In genomic region chr4:8033067-8033755, GRCh38 we compare ENCODE assay signal across 25 cellular contexts.
DNase-seq lines count a peak whose midpoint lies in the region; ATAC-seq, FAIRE-seq and TF ChIP-seq lines count a peak whose summit lies in the region.
"Had no signal": no experiment of that assay in that cellular context is flagged by ENCODE, and none has a peak within 500 bp of the region (broad histone marks: within the 10 kb centered on the region; RNA-seq: fewer than 3 reads in every experiment).

No MANE protein-coding gene starts in this region.

- peak; percentile 18 for DNase-seq in DMS 273 (lab: John Stamatoyannopoulos, UW; ENCODE audit: unreplicated experiment)
- no peak for DNase-seq in DMS 273 treated with DMSO at 0.1 percent for 48 hours (lab: John Stamatoyannopoulos, UW)
- no peak for DNase-seq in Panc1 (ENCODE audit: low read depth, low spot score)
- no peak for DNase-seq in HepG2 (ENCODE audit: low spot score)
- no peak for DNase-seq in urothelium cell line (ENCODE audit: low spot score)
- DNase-seq in KBM-7 = no peak
- DNase-seq in NAMALWA (ENCODE audit: low spot score) = no peak
- DNase-seq: CD8-positive, alpha-beta memory T cell; DND-41; H7; HFFc6; IMR-90; NCI-H1694; NCI-H2081 treated with DMSO at 0.1 percent for 48 hours; NCI-H446; NCI-H526; OCI-M1; SHP77 treated with DMSO at 0.1 percent for 48 hours; SW 1271; T-helper 17 cell had no signal

- TF ChIP-seq POLR2A in HepG2 (IDR thresholded peaks at IDR 0.05; ENCODE audit: insufficient read depth in 1 of 2, low read depth in 2 of 2, low read length in 2 of 2) = no peak

- CTCF ChIA-PET in Panc1 (lab: Charles Lee) = no interaction called here
- CTCF ChIA-PET in HepG2 (lab: Yijun Ruan, JAX; ENCODE audit: low intra/inter-chr PET ratio, low total read pairs) = no interaction called here

- no peak overlapping the region for H3K4me3 ChIP-seq in BLaER1 treated with 17β-estradiol and CSF1 and Interleukin-3, amounts not matched to agents 10 nM and 100 nM
- no peak overlapping the region for H3K4me3 ChIP-seq in Panc1 (ENCODE audit: low read depth in 2 of 2, low read length in 2 of 2)
- H3K4me3 ChIP-seq in HepG2 (replicated peaks in 1 of 3; ENCODE audit: insufficient read depth in 1 of 3, low read depth in 2 of 3, low read length in 3 of 3) = no peak overlapping the region
- H3K4me3 ChIP-seq: GM12878, SK-N-MC had no signal

- no peaks in the 10 kb centered on the region for H3K79me2 ChIP-seq in HepG2 (ENCODE audit: insufficient read depth, low read length)

- H3K27me3 ChIP-seq in BLaER1 treated with 17β-estradiol and CSF1 and Interleukin-3, amounts not matched to agents 10 nM and 100 nM = peaks cover 7 to 79% (median 22%) of the 10 kb centered on the region in 11 experiments; a peak in 19 of 22 replicates
- H3K27me3 ChIP-seq in Panc1 (ENCODE audit: control insufficient read depth, insufficient read depth, low read length) (no peaks in the 10 kb centered on the region), HepG2 (ENCODE audit: control insufficient read depth in 1 of 2, insufficient read depth in 2 of 2, low read length in 2 of 2) (peaks cover 5 to 42% of the 10 kb centered on the region in 2 experiments)

- BruUV-seq in Panc1 (replicated peaks; lab: Mats Ljungman, UMichigan) = no TSS peak
- BruUV-seq in HepG2 (replicated peaks; lab: Mats Ljungman, UMichigan) = no TSS peak

- no peak overlapping the region for H3K27ac ChIP-seq in BLaER1 treated with 17β-estradiol and CSF1 and Interleukin-3, amounts not matched to agents 10 nM and 100 nM
- H3K27ac ChIP-seq in Panc1 (ENCODE audit: low read length) (no peak overlapping the region), HepG2 (ENCODE audit: extremely low read length, insufficient read depth, low read length) (no peak overlapping the region)
- H3K27ac ChIP-seq: 22Rv1, C4-2B, SK-N-MC had no signal

- TF ChIP-seq EP300 in HepG2 (IDR thresholded peaks at IDR 0.05; ENCODE audit: low read depth in 2 of 2, low read length in 2 of 2) (no peak), HepG2 (CRISPR knock-in tag; IDR thresholded peaks at IDR 0.05; ENCODE audit: borderline replicate concordance) (no peak)

- no peak overlapping the region for H3K9ac ChIP-seq in BLaER1 treated with 17β-estradiol and CSF1 and Interleukin-3, amounts not matched to agents 10 nM and 100 nM
- no peak overlapping the region for H3K9ac ChIP-seq in HepG2 (ENCODE audit: insufficient read depth, low read depth, low read length)

- TF ChIP-seq CTCF in Panc1 (IDR thresholded peaks at IDR 0.05) = no peak
- TF ChIP-seq CTCF in HepG2 (CRISPR knock-in tag; IDR thresholded peaks at IDR 0.05) = no peak

- H2AFZ ChIP-seq in HepG2 (ENCODE audit: low read length) = no peak overlapping the region

- H3K4me2 ChIP-seq in BLaER1 treated with 17β-estradiol and CSF1 and Interleukin-3, amounts not matched to agents 10 nM and 100 nM = peak overlapping the region in 9 of 11 experiments; percentile 25 to 93 (median 70); a peak in 17 of 22 replicates
- no peak overlapping the region for H3K4me2 ChIP-seq in HepG2 (ENCODE audit: low read depth, low read length)

- ATAC-seq in Panc1 (peak; percentile 68), HepG2 (peak; percentile 24)
- ATAC-seq: GM12878, T-helper 17 cell had no signal

- H3K4me1 ChIP-seq in BLaER1 treated with 17β-estradiol and CSF1 and Interleukin-3, amounts not matched to agents 10 nM and 100 nM = peaks cover 23 to 55% (median 46%) of the 10 kb centered on the region in 10 experiments
- H3K4me1 ChIP-seq in Panc1 (ENCODE audit: control insufficient read depth, insufficient read depth, low read length) (no peaks in the 10 kb centered on the region; the same call in 1 of the 2 replicates), HepG2 (ENCODE audit: insufficient read depth, low read length) (peaks cover 14% of the 10 kb centered on the region; the same call in 1 of the 2 replicates)

- in situ Hi-C loops in Panc1 (cut with HindIII; ENCODE audit: low pct_unique_long_range_greater_than_20kb, low sequenced_read_pairs) (no loop called here), HepG2 (cut with HindIII; ENCODE audit: extremely low pct_ligation_motif_present, low pct_unique_long_range_greater_than_20kb) (no loop called here), KBM-7 (cut with MboI; ENCODE audit: low pct_unique_long_range_greater_than_20kb, low sequenced_read_pairs) (no loop called here)

- peaks cover 0 to 83% (median 36%) of the 10 kb centered on the region in 11 experiments; a peak in 16 of 22 replicates for H4K20me1 ChIP-seq in BLaER1 treated with 17β-estradiol and CSF1 and Interleukin-3, amounts not matched to agents 10 nM and 100 nM
- no peaks in the 10 kb centered on the region for H4K20me1 ChIP-seq in HepG2 (ENCODE audit: insufficient read depth, low read length)

- H3K9me3 ChIP-seq in BLaER1 treated with 17β-estradiol and CSF1 and Interleukin-3, amounts not matched to agents 10 nM and 100 nM (replicated peaks in 1 of 11) = no peaks in the 10 kb centered on the region
- H3K9me3 ChIP-seq in Panc1 (ENCODE audit: control insufficient read depth, insufficient read depth, low read depth, low read length) (no peaks in the 10 kb centered on the region), HepG2 (ENCODE audit: low read length) (no peaks in the 10 kb centered on the region)

- no peak for TF ChIP-seq RAD21 in HepG2 (CRISPR knock-in tag; IDR thresholded peaks at IDR 0.05)

- no peak for FAIRE-seq in HepG2 (lab: Jason Lieb, UNC)
- no peak for FAIRE-seq in urothelium cell line (lab: Jason Lieb, UNC)
- FAIRE-seq: GM12878 had no signal

- POLR2A ChIA-PET in Panc1 (lab: Charles Lee) = interaction anchor here (0.6 kb wide), 1 partner anchor 18 kb away, joined by 4 read pairs; no protein-coding TSS in a partner anchor
- POLR2A ChIA-PET in HepG2 (lab: Yijun Ruan, JAX) = no interaction called here

- H3K36me3 ChIP-seq in BLaER1 treated with 17β-estradiol and CSF1 and Interleukin-3, amounts not matched to agents 10 nM and 100 nM = no peaks in the 10 kb centered on the region
- H3K36me3 ChIP-seq in Panc1 (ENCODE audit: control insufficient read depth, insufficient read depth, low read length) (no peaks in the 10 kb centered on the region), HepG2 (replicated peaks in 1 of 2; ENCODE audit: control insufficient read depth in 1 of 2, insufficient read depth in 2 of 2, low read length in 2 of 2) (no peaks in the 10 kb centered on the region)

- 25% methylated on average over 14 of the region's 17 CpGs for WGBS in HepG2 (ENCODE audit: low lambda C conversion rate)

- intact Hi-C loops in Panc1 (cut with micrococcal nuclease; ENCODE audit: unreplicated experiment) (no loop called here), HepG2 (cut with micrococcal nuclease; ENCODE audit: unreplicated experiment) (no loop called here)

TF ChIP-seq in HepG2, 621 proteins besides CTCF, POLR2A, EP300 and RAD21:
- no peak for TF ChIP-seq ZNF724P (CRISPR knock-in tag; IDR thresholded peaks at IDR 0.05; ENCODE audit: borderline replicate concordance)
- TF ChIP-seq GFI1 (CRISPR knock-in tag; IDR thresholded peaks at IDR 0.05; ENCODE audit: borderline replicate concordance) = no peak
- no peak for TF ChIP-seq SIX4 (CRISPR knock-in tag; IDR thresholded peaks at IDR 0.05)
- TF ChIP-seq ZNF687 (CRISPR knock-in tag; IDR thresholded peaks at IDR 0.05) = no peak
- TF ChIP-seq KMT2B (CRISPR knock-in tag; IDR thresholded peaks at IDR 0.05) = no peak
- no peak for TF ChIP-seq MBD4 (IDR thresholded peaks at IDR 0.05; ENCODE audit: borderline replicate concordance, low read length)
